Comparison of ENCODE assay signal across 20 cellular contexts in genomic region chr11:2689551-2690260, GRCh38. TPM values are rescaled to one million over a fixed set of nuclear protein-coding genes. Genes with fewer than 3 reads are reported as not detected.
DNase-seq lines count a peak whose midpoint lies in the region; ATAC-seq, FAIRE-seq and TF ChIP-seq lines count a peak whose summit lies in the region.
"Had no signal": no experiment of that assay in that cellular context is flagged by ENCODE, and none has a peak within 500 bp of the region (broad histone marks: within the 10 kb centered on the region; RNA-seq: fewer than 3 reads in every experiment).

No MANE protein-coding gene starts in this region.

- no peak overlapping the region for H3K23ac ChIP-seq in neuronal stem cell (ENCODE audit: low read depth, low read length, poor library complexity)

- no peaks in the 10 kb centered on the region for H3K36me3 ChIP-seq in bronchial epithelial cell (ENCODE audit: control insufficient read depth, insufficient read depth, low read length)
- peaks cover 0 to 11% of the 10 kb centered on the region in 2 donors for H3K36me3 ChIP-seq in neuronal stem cell (replicated peaks in 1 of 2; ENCODE audit: control insufficient read depth in 2 of 2, insufficient read depth in 2 of 2, low read length in 2 of 2)
- H3K36me3 ChIP-seq: breast epithelium had no signal

- H3K79me1 ChIP-seq in neuronal stem cell (ENCODE audit: low read depth, low read length): no peaks in the 10 kb centered on the region

- DNase-seq in CD14-positive monocyte (ENCODE audit: low spot score) (peak; percentile 28), GM12892 (ENCODE audit: insufficient read length) (no peak), bronchial epithelial cell (ENCODE audit: low read depth) (no peak), neuronal stem cell (ENCODE audit: low spot score) (no peak), NK-92 (lab: John Stamatoyannopoulos, UW; ENCODE audit: unreplicated experiment) (no peak), GM19239 (ENCODE audit: insufficient read length, low spot score) (no peak)
- DNase-seq: activated B cell treated with CpG ODN at 0.5 μM for 24 hours; activated CD8-positive, alpha-beta memory T cell treated with anti-CD3 and anti-CD28 coated beads, Interleukin-2, amount 50 U/mL, for 48 hours; MV-4-11; SIG-M5; stimulated activated CD4-positive, alpha-beta T cell treated with anti-CD3 and anti-CD28 coated beads, Interleukin-2, amount 100 ng/mL, for 48 hours; T-helper 17 cell had no signal

- H3K4me3 ChIP-seq in bronchial epithelial cell (ENCODE audit: low read depth, low read length) (no peak overlapping the region), neuronal stem cell (ENCODE audit: low read length in 2 of 2) (no peak overlapping the region)
- H3K4me3 ChIP-seq: breast epithelium, heart left ventricle had no signal

- no peak for ATAC-seq in HG02840 (IDR thresholded peaks at IDR 0.05; ENCODE audit: low FRiP score, unreplicated experiment)
- ATAC-seq: heart left ventricle, T-helper 17 cell had no signal

- H4K8ac ChIP-seq in neuronal stem cell (ENCODE audit: low read depth, low read length): peak overlapping the region; percentile 7

- H3K18ac ChIP-seq in neuronal stem cell (ENCODE audit: low read length): no peak overlapping the region

- no CpG with 5 or more reads among the region's 7 CpGs for WGBS in neuronal stem cell (ENCODE audit: extremely low coverage in 2 of 2, insufficient read length in 2 of 2, insufficient replicate concordance in 1 of 2), 2 donors

- H3K36me3 Mint-ChIP-seq in CD14-positive monocyte: peaks cover 27 to 37% of the 10 kb centered on the region in 2 donors
- H3K36me3 Mint-ChIP-seq: mesothelial cell of epicardium had no signal

- peak; percentile 27 for FAIRE-seq in GM12892 (lab: Jason Lieb, UNC)
- peak; percentile 28 for FAIRE-seq in bronchial epithelial cell (lab: Jason Lieb, UNC)
- FAIRE-seq in GM19239 (lab: Jason Lieb, UNC): no peak
- FAIRE-seq: islet of Langerhans had no signal

- no peak overlapping the region for H2BK5ac ChIP-seq in neuronal stem cell (ENCODE audit: low read length)

- peaks cover 6 to 24% of the 10 kb centered on the region in 2 donors for H3K4me1 ChIP-seq in neuronal stem cell (ENCODE audit: control insufficient read depth in 2 of 2, insufficient read depth in 1 of 2, low read depth in 1 of 2, low read length in 2 of 2)
- H3K4me1 ChIP-seq: breast epithelium had no signal

- intact Hi-C loops in CD14-positive monocyte (cut with micrococcal nuclease): loop anchor here in 1 of 2 donors (10.0 kb wide), 1 partner anchor 195 kb away; the partner anchor contains the start of gene CDKN1C

- H3K27me3 ChIP-seq in bronchial epithelial cell (ENCODE audit: control insufficient read depth, insufficient read depth, low read length) (no peaks in the 10 kb centered on the region), neuronal stem cell (ENCODE audit: control insufficient read depth in 3 of 3, insufficient read depth in 3 of 3, low read depth in 1 of 3, low read length in 3 of 3) (peaks cover 0 to 7% (median 0%) of the 10 kb centered on the region in 3 experiments)
- H3K27me3 ChIP-seq: breast epithelium, heart left ventricle, neutrophil had no signal

- TF ChIP-seq POLR2A in GM12892 (IDR thresholded peaks at IDR 0.05; ENCODE audit: low read depth, low read length): no peak

- H2AK5ac ChIP-seq in neuronal stem cell (ENCODE audit: low read depth, low read length): no peak overlapping the region

- H3K4me1 Mint-ChIP-seq in CD14-positive monocyte: peaks cover 5% of the 10 kb centered on the region
- H3K4me1 Mint-ChIP-seq: activated naive CD4-positive, alpha-beta T cell treated with anti-CD3 and anti-CD28 coated beads, Interleukin-2, amount 50 U/mL, for 24 hours had no signal

- no peak overlapping the region for H3K4me3 Mint-ChIP-seq in CD14-positive monocyte
- H3K4me3 Mint-ChIP-seq: activated B cell treated with CpG ODN at 0.5 μM for 24 hours; activated naive CD4-positive, alpha-beta T cell treated with anti-CD3 and anti-CD28 coated beads, Interleukin-2, amount 50 U/mL, for 24 hours; B cell; mesothelial cell of epicardium; T-helper 17 cell had no signal

- H3K4me2 ChIP-seq in neuronal stem cell (ENCODE audit: insufficient read depth, low read length, poor library complexity, severe bottlenecking): no peak overlapping the region

- H3K9me3 ChIP-seq in neuronal stem cell (replicated peaks in 1 of 2; ENCODE audit: control insufficient read depth in 2 of 2, insufficient read depth in 1 of 2, low read depth in 1 of 2, low read length in 2 of 2): no peaks in the 10 kb centered on the region
- H3K9me3 ChIP-seq: breast epithelium, heart left ventricle, neutrophil had no signal

- H2BK12ac ChIP-seq in neuronal stem cell (ENCODE audit: low read length): no peak overlapping the region

- no peaks in the 10 kb centered on the region for H3K27me3 Mint-ChIP-seq in CD14-positive monocyte (ENCODE audit: low read depth in 3 of 3)
- H3K27me3 Mint-ChIP-seq: activated B cell treated with CpG ODN at 0.5 μM for 24 hours; activated naive CD4-positive, alpha-beta T cell treated with anti-CD3 and anti-CD28 coated beads, Interleukin-2, amount 50 U/mL, for 24 hours; B cell; T-helper 17 cell had no signal

- H3K27ac ChIP-seq in neuronal stem cell (replicated peaks; ENCODE audit: low read length): no peak overlapping the region
- H3K27ac ChIP-seq: breast epithelium, heart left ventricle, neutrophil had no signal

- no peak overlapping the region for H3K4ac ChIP-seq in neuronal stem cell (ENCODE audit: low read length)

- H4K91ac ChIP-seq in neuronal stem cell (ENCODE audit: low read depth, low read length, poor library complexity): no peak overlapping the region

- no peak overlapping the region for H3K27ac Mint-ChIP-seq in CD14-positive monocyte
- H3K27ac Mint-ChIP-seq: activated B cell treated with CpG ODN at 0.5 μM for 24 hours; activated naive CD4-positive, alpha-beta T cell treated with anti-CD3 and anti-CD28 coated beads, Interleukin-2, amount 50 U/mL, for 24 hours; B cell; mesothelial cell of epicardium; T-helper 17 cell had no signal

- no peak overlapping the region for H2AFZ ChIP-seq in neuronal stem cell (ENCODE audit: low read length)

- H2BK120ac ChIP-seq in neuronal stem cell (ENCODE audit: low read depth, low read length): no peak overlapping the region

- H3K14ac ChIP-seq in neuronal stem cell (ENCODE audit: low read length): no peak overlapping the region

- no peak overlapping the region for H2BK15ac ChIP-seq in neuronal stem cell (ENCODE audit: low read length)

- no peak for TF ChIP-seq CTCF in CD14-positive monocyte (IDR thresholded peaks at IDR 0.05)
- TF ChIP-seq CTCF in bronchial epithelial cell (IDR thresholded peaks at IDR 0.05; ENCODE audit: insufficient read depth, low read length, severe bottlenecking): no peak

- no peaks in the 10 kb centered on the region for H3K9me3 Mint-ChIP-seq in CD14-positive monocyte
- H3K9me3 Mint-ChIP-seq: activated B cell treated with CpG ODN at 0.5 μM for 24 hours; activated naive CD4-positive, alpha-beta T cell treated with anti-CD3 and anti-CD28 coated beads, Interleukin-2, amount 50 U/mL, for 24 hours; mesothelial cell of epicardium had no signal

- H3K9ac ChIP-seq in neuronal stem cell (ENCODE audit: low read depth, low read length, poor library complexity): no peak overlapping the region

RNA-seq across cellular contexts. Expression of gene KCNQ1OT1, which starts 10.1 kb away (rescaled TPM):
- polyA plus RNA-seq in CD14-positive monocyte: under 1 TPM; 0.01 to 0.03 TPM
- polyA plus RNA-seq in GM12892 (2012; ENCODE audit: missing spikeins): 0.53 TPM
- 0.53 and 0.64 TPM in 2 replicates for total RNA-seq in bronchial epithelial cell
- 0.08 TPM for polyA plus RNA-seq in neuronal stem cell (2013, experiment 1 of 2)
- 0.11 TPM for polyA plus RNA-seq in neuronal stem cell (2013, experiment 2 of 2)
